In the genomic region with DNA sequence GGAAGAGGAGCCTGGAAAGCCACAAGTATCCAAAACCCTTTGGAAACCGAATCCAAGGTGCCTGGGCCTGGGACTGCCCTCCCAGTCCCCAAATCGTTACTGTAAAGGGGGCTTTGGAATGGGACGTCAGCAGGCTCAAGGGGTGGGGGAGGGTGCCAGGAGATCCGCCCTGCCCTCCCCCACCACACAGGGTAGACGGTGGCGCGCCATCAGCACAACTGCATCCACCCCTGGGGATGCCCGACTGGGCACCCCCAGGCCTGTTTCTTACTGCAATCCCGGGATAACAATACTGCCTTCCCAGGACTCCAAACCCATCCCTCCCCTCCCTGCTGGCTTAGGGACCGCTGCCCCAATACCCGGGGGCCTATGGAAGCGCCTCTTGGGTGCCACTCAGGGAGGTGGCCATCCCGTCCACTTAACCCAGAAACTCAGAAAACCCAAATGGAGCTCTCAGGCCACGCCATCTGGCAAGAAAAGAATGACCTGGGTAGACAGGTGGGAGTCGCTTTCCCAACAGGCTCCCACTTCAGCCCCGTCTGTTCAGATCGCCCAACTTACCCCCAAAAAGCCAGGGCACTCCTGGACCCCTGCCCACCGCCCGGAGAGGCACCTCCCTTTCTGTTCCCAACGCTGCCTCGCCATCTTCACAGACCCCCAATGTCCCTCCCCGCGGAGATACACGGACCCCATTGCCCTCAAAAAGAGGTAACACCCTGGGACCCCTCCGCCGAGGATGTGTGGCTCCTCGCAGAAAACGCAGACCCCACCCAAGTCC, we compare ENCODE assay signal across 1 cellular context.
TF ChIP-seq lines count a peak whose summit lies in the region.

No MANE protein-coding gene starts in this region.

TF ChIP-seq in HCT116, 20 proteins besides CTCF, POLR2A, EP300 and RAD21 (continued from another document):
- TF ChIP-seq, protein P1, sequence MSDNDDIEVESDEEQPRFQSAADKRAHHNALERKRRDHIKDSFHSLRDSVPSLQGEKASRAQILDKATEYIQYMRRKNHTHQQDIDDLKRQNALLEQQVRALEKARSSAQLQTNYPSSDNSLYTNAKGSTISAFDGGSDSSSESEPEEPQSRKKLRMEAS (IDR thresholded peaks at IDR 0.05), result no peak
- TF ChIP-seq CEBPB (IDR thresholded peaks at IDR 0.05; ENCODE audit: low read depth) (no peak), SIN3A (IDR thresholded peaks at IDR 0.05; ENCODE audit: low read depth) (no peak)
